7 cellular contexts compared by ENCODE assay signal in the genomic region with DNA sequence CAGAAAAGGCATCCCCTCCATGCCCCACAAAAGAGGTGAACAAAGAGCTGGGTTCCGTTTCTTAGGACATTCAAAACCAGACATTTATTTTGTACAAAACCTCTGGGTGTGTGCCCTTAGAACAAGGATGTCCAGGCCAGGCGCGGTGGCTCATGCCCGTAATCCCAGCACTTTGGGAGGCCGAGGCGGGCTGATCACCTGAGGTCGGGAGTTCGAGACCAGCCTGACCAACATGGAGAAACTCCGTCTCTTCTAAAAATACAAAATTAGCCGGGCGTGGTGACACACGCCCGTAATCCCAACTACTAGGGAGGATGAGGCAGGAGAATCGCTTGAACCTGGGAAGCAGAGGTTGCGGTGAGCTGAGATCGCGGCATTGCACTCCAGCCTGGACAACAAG. TPM values are rescaled to one million over a fixed set of nuclear protein-coding genes. Genes with fewer than 3 reads are reported as not detected.
A peak's percentile ranks its signal among the peaks of the same experiment; 100 is the strongest.
DNase-seq lines count a peak whose midpoint lies in the region; ATAC-seq, FAIRE-seq and TF ChIP-seq lines count a peak whose summit lies in the region.
"Not testable (repeated sequence)": the region's sequence is repeated elsewhere in the genome, so short reads cannot be mapped to it uniquely, and the experiment has no call there.

No MANE protein-coding gene starts in this region.

- not testable (repeated sequence) for H3K9me3 Mint-ChIP-seq in activated CD8-positive, alpha-beta T cell treated with anti-CD3 and anti-CD28 coated beads for 36 hours

- not testable (repeated sequence) for DNase-seq in GM12864 (ENCODE audit: low read depth); NT2/D1 (ENCODE audit: low read depth, low spot score); activated CD8-positive, alpha-beta T cell treated with anti-CD3 and anti-CD28 coated beads for 36 hours; bronchial epithelial cell (ENCODE audit: low read depth); fibroblast of the aortic adventitia (ENCODE audit: low read depth); sigmoid colon

- POLR2A ChIA-PET in activated CD8-positive, alpha-beta T cell treated with anti-CD3 and anti-CD28 coated beads for 36 hours (lab: Charles Lee): interaction anchor here (0.9 to 2.0 kb wide), 4 partner anchors 11 to 349 kb away, joined by 3 to 6 read pairs (median 4); no protein-coding TSS in a partner anchor

- peak overlapping the region; percentile 87 for H3K4me3 Mint-ChIP-seq in activated CD8-positive, alpha-beta T cell treated with anti-CD3 and anti-CD28 coated beads for 36 hours

- H3K9ac ChIP-seq in NT2/D1 (ENCODE audit: insufficient read length, low read depth): peak overlapping the region; percentile 98

- H3K27ac ChIP-seq in mesodermal cell (ENCODE audit: low read depth, low read length, severe bottlenecking); sigmoid colon: not testable (repeated sequence)

- peak overlapping the region; percentile 81 for H3K4me3 ChIP-seq in GM12864 (ENCODE audit: low read depth, low read length)
- H3K4me3 ChIP-seq in NT2/D1 (ENCODE audit: insufficient read length, low read depth): peak overlapping the region; percentile 62
- peak overlapping the region; percentile 95 for H3K4me3 ChIP-seq in bronchial epithelial cell (ENCODE audit: low read depth, low read length)
- peak overlapping the region; percentile 88 for H3K4me3 ChIP-seq in fibroblast of the aortic adventitia (ENCODE audit: low read depth, low read length)
- peak overlapping the region; percentile 99 for H3K4me3 ChIP-seq in mesodermal cell (ENCODE audit: extremely low read depth, insufficient read depth, low read length, poor library complexity, severe bottlenecking)
- H3K4me3 ChIP-seq in sigmoid colon: peak overlapping the region in 3 of 4 donors; percentile 73 to 95 (median 93)

- H3K36me3 ChIP-seq in NT2/D1 (ENCODE audit: insufficient read depth, insufficient read length, low read length); bronchial epithelial cell (ENCODE audit: control insufficient read depth, insufficient read depth, low read length); mesodermal cell (ENCODE audit: control insufficient read depth, insufficient read depth, low read length); sigmoid colon: not testable (repeated sequence)

- intact Hi-C loops in activated CD8-positive, alpha-beta T cell treated with anti-CD3 and anti-CD28 coated beads for 36 hours (cut with micrococcal nuclease); sigmoid colon (cut with DNase I): not testable (repeated sequence)

- not testable (repeated sequence) for H3K4me1 ChIP-seq in NT2/D1 (ENCODE audit: insufficient read depth, insufficient read length); mesodermal cell (ENCODE audit: control insufficient read depth, insufficient read depth, low read length, poor library complexity, severe bottlenecking)
- H3K4me1 ChIP-seq in sigmoid colon: peaks cover 0 to 41% (median 34%) of the 10 kb centered on the region in 4 donors

- peak overlapping the region; percentile 96 for H3K27ac Mint-ChIP-seq in activated CD8-positive, alpha-beta T cell treated with anti-CD3 and anti-CD28 coated beads for 36 hours

- WGBS in mesodermal cell (ENCODE audit: insufficient coverage in 2 of 2), 2 experiments: 93 to 97% methylated on average over 15 to 16 of the region's 17 CpGs
- WGBS in sigmoid colon, 2 donors: 91 to 93% methylated on average over 17 of the region's 17 CpGs

- CTCF ChIA-PET in activated CD8-positive, alpha-beta T cell treated with anti-CD3 and anti-CD28 coated beads for 36 hours (lab: Charles Lee): interaction anchor here (1.7 to 4.9 kb wide), 3 partner anchors 19 to 28 kb away, joined by 6 to 40 read pairs (median 11); no protein-coding TSS in a partner anchor

- peaks cover 29% of the 10 kb centered on the region for H3K4me1 Mint-ChIP-seq in activated CD8-positive, alpha-beta T cell treated with anti-CD3 and anti-CD28 coated beads for 36 hours (ENCODE audit: low read depth)

- H3K27me3 ChIP-seq in NT2/D1 (ENCODE audit: insufficient read depth, insufficient read length): peaks cover 23% of the 10 kb centered on the region
- H3K27me3 ChIP-seq in bronchial epithelial cell (ENCODE audit: control insufficient read depth, insufficient read depth, low read length); sigmoid colon: not testable (repeated sequence)

- not testable (repeated sequence) for H3K27me3 Mint-ChIP-seq in activated CD8-positive, alpha-beta T cell treated with anti-CD3 and anti-CD28 coated beads for 36 hours

- H3K36me3 Mint-ChIP-seq in activated CD8-positive, alpha-beta T cell treated with anti-CD3 and anti-CD28 coated beads for 36 hours (ENCODE audit: low read depth): not testable (repeated sequence)

- not testable (repeated sequence) for TF ChIP-seq EP300 in sigmoid colon (IDR thresholded peaks at IDR 0.05)

- FAIRE-seq in bronchial epithelial cell (lab: Jason Lieb, UNC): not testable (repeated sequence)

- not testable (repeated sequence) for TF ChIP-seq CTCF in GM12864 (IDR thresholded peaks at IDR 0.05; ENCODE audit: low read depth, low read length, missing control alignments); activated CD8-positive, alpha-beta T cell treated with anti-CD3 and anti-CD28 coated beads for 36 hours (IDR thresholded peaks at IDR 0.05); bronchial epithelial cell (IDR thresholded peaks at IDR 0.05; ENCODE audit: insufficient read depth, low read length, severe bottlenecking); fibroblast of the aortic adventitia (IDR thresholded peaks at IDR 0.05; ENCODE audit: insufficient read depth, low read length); sigmoid colon (IDR thresholded peaks at IDR 0.05)

- not testable (repeated sequence) for TF ChIP-seq POLR2A in sigmoid colon (IDR thresholded peaks at IDR 0.05)

- ATAC-seq in activated CD8-positive, alpha-beta T cell treated with anti-CD3 and anti-CD28 coated beads for 36 hours: not testable (repeated sequence)

- H3K9me3 ChIP-seq in NT2/D1 (ENCODE audit: insufficient read depth, low read length); mesodermal cell (ENCODE audit: control insufficient read depth, low read length); sigmoid colon: not testable (repeated sequence)

RNA-seq across cellular contexts. Expression of gene PTPA, which starts 1.3 kb away (rescaled TPM):
- 10 to 100 TPM; 95.3 to 98.5 TPM for total RNA-seq in activated CD8-positive, alpha-beta T cell treated with anti-CD3 and anti-CD28 coated beads for 36 hours
- 39.5 and 76.0 TPM in 2 replicates for total RNA-seq in bronchial epithelial cell
- 48.2 and 91.5 TPM in 2 replicates for total RNA-seq in fibroblast of the aortic adventitia (ENCODE audit: low replicate concordance)
- 128 TPM for polyA plus RNA-seq in mesodermal cell (2013, experiment 1 of 2)
- 108 TPM for polyA plus RNA-seq in mesodermal cell (2013, experiment 2 of 2)
- total RNA-seq in sigmoid colon: 10 to 100 TPM; 50.2 to 79.5 (median 77.4) TPM
- 100 to 1,000 TPM in 1 of 3 donors, 10 to 100 TPM in 2; 67.3 to 141 (median 88.3) TPM for polyA plus RNA-seq in sigmoid colon

RNA-seq across cellular contexts. Expression of gene CRAT, which starts 1.9 kb away (rescaled TPM):
- 10 to 100 TPM; 11.8 to 12.7 TPM for total RNA-seq in activated CD8-positive, alpha-beta T cell treated with anti-CD3 and anti-CD28 coated beads for 36 hours
- total RNA-seq in bronchial epithelial cell: 13.7 and 40.2 TPM in 2 replicates
- 21.3 and 66.0 TPM in 2 replicates for total RNA-seq in fibroblast of the aortic adventitia (ENCODE audit: low replicate concordance)
- polyA plus RNA-seq in mesodermal cell (2013, experiment 1 of 2): 27.2 TPM
- 24.9 TPM for polyA plus RNA-seq in mesodermal cell (2013, experiment 2 of 2)
- 10 to 100 TPM; 49.6 to 58.8 (median 52.7) TPM for total RNA-seq in sigmoid colon
- 10 to 100 TPM; 49.8 to 66.8 (median 58.3) TPM for polyA plus RNA-seq in sigmoid colon

RNA-seq across cellular contexts. Expression of gene DOLPP1, which starts 31.6 kb away (rescaled TPM):
- 10 to 100 TPM; 12.7 to 15.2 TPM for total RNA-seq in activated CD8-positive, alpha-beta T cell treated with anti-CD3 and anti-CD28 coated beads for 36 hours
- total RNA-seq in bronchial epithelial cell (10.0 and 10.8 TPM in 2 replicates), fibroblast of the aortic adventitia (ENCODE audit: low replicate concordance) (7.8 and 12.4 TPM in 2 replicates), sigmoid colon (1 to 10 TPM; 2.3 to 4.3 (median 3.4) TPM)
- 18.4 TPM for polyA plus RNA-seq in mesodermal cell (2013, experiment 1 of 2)
- polyA plus RNA-seq in mesodermal cell (2013, experiment 2 of 2): 14.8 TPM
- 10 to 100 TPM in 1 of 3 donors, 1 to 10 TPM in 2; 9.0 to 39.4 (median 9.7) TPM for polyA plus RNA-seq in sigmoid colon
